22 cellular contexts compared by ENCODE assay signal in genomic region chr3:167813169-167814123, GRCh38.
A peak's percentile ranks its signal among the peaks of the same experiment; 100 is the strongest.
DNase-seq lines count a peak whose midpoint lies in the region; ATAC-seq and TF ChIP-seq lines count a peak whose summit lies in the region.
"Had no signal": no experiment of that assay in that cellular context is flagged by ENCODE, and none has a peak within 500 bp of the region (broad histone marks: within the 10 kb centered on the region; RNA-seq: fewer than 3 reads in every experiment).

No MANE protein-coding gene starts in this region.

- H3K4me1 ChIP-seq in muscle layer of duodenum (ENCODE audit: control insufficient read depth in 1 of 2, insufficient read depth in 2 of 2, low read length in 2 of 2): peaks cover 7 to 23% of the 10 kb centered on the region in 2 donors
- H3K4me1 ChIP-seq in thoracic aorta (ENCODE audit: control insufficient read depth in 1 of 2, low read depth in 2 of 2): peaks cover 26 to 55% of the 10 kb centered on the region in 2 donors
- no peaks in the 10 kb centered on the region for H3K4me1 ChIP-seq in neural progenitor cell

- no peaks in the 10 kb centered on the region for H3K36me3 Mint-ChIP-seq in neural progenitor cell
- H3K36me3 Mint-ChIP-seq in T-helper 17 cell (ENCODE audit: low read depth): no peaks in the 10 kb centered on the region
- H3K36me3 Mint-ChIP-seq: activated naive CD8-positive, alpha-beta T cell treated with anti-CD3 and anti-CD28 coated beads, Interleukin-2, amount 10 ng/mL, durations not matched to agents 7 days and 5 days had no signal

- peak; percentile 76 for DNase-seq in NCI-H82 (lab: John Stamatoyannopoulos, UW)
- DNase-seq in NCI-H82 treated with DMSO at 0.1 percent for 48 hours (lab: John Stamatoyannopoulos, UW; ENCODE audit: unreplicated experiment): no peak
- no peak for DNase-seq in dorsolateral prefrontal cortex
- no peak for DNase-seq in thoracic aorta (ENCODE audit: low spot score)
- DNase-seq in neural progenitor cell (ENCODE audit: low spot score): no peak
- no peak for DNase-seq in ureter (ENCODE audit: low spot score)
- DNase-seq in T-helper 17 cell: no peak
- DNase-seq: 8988T; activated CD4-positive, alpha-beta T cell treated with anti-CD3 and anti-CD28 coated beads, Interleukin-2, amount 50 U/mL, for 4 hours; activated naive CD8-positive, alpha-beta T cell treated with anti-CD3 and anti-CD28 coated beads, Interleukin-2, amount 10 ng/mL, durations not matched to agents 7 days and 5 days; activated T-cell treated with anti-CD3 and anti-CD28 coated beads, Interleukin-2, amount 50 U/mL, for 4 hours; CD4-positive, alpha-beta T cell; DND-41; glutamatergic neuron; islet precursor cell; Kasumi-1; NCI-H1436 treated with DMSO at 0.1 percent for 48 hours; SHP77 treated with DMSO at 0.1 percent for 48 hours; stimulated activated CD4-positive, alpha-beta T cell treated with anti-CD3 and anti-CD28 coated beads, Interleukin-15, amount 100 ng/mL, for 24 hours; T1000 had no signal

- no peak overlapping the region for H3K4me3 Mint-ChIP-seq in neural progenitor cell
- no peak overlapping the region for H3K4me3 Mint-ChIP-seq in T-helper 17 cell
- H3K4me3 Mint-ChIP-seq: activated naive CD8-positive, alpha-beta T cell treated with anti-CD3 and anti-CD28 coated beads, Interleukin-2, amount 10 ng/mL, durations not matched to agents 7 days and 5 days; activated T-cell treated with anti-CD3 and anti-CD28 coated beads, Interleukin-2, amount 50 U/mL, for 4 hours; CD4-positive, alpha-beta T cell; GM23338 had no signal

- no peaks in the 10 kb centered on the region for H3F3A ChIP-seq in neural progenitor cell (ENCODE audit: low read depth)

- no peak overlapping the region for H2AFZ ChIP-seq in neural progenitor cell (replicated peaks)
- H2AFZ ChIP-seq: GM23338 had no signal

- H3K27ac ChIP-seq in dorsolateral prefrontal cortex (peak overlapping the region in 55 of 59 donors; percentile 16 to 85 (median 76)), muscle layer of duodenum (ENCODE audit: low read length) (peak overlapping the region; percentile 11), thoracic aorta (peak overlapping the region; percentile 71 to 74), neural progenitor cell (no peak overlapping the region)

- no peaks in the 10 kb centered on the region for H3K27me3 ChIP-seq in dorsolateral prefrontal cortex
- H3K27me3 ChIP-seq in muscle layer of duodenum (ENCODE audit: low read depth, low read length): no peaks in the 10 kb centered on the region
- no peaks in the 10 kb centered on the region for H3K27me3 ChIP-seq in thoracic aorta (replicated peaks; ENCODE audit: insufficient read depth)
- no peaks in the 10 kb centered on the region for H3K27me3 ChIP-seq in neural progenitor cell

- H3K9me3 Mint-ChIP-seq in neural progenitor cell: no peaks in the 10 kb centered on the region
- H3K9me3 Mint-ChIP-seq: activated naive CD8-positive, alpha-beta T cell treated with anti-CD3 and anti-CD28 coated beads, Interleukin-2, amount 10 ng/mL, durations not matched to agents 7 days and 5 days; activated T-cell treated with anti-CD3 and anti-CD28 coated beads, Interleukin-2, amount 50 U/mL, for 4 hours; CD4-positive, alpha-beta T cell; GM23338 had no signal

- peak overlapping the region in 1 of 59 donors; percentile 20 for H3K4me3 ChIP-seq in dorsolateral prefrontal cortex
- no peak overlapping the region for H3K4me3 ChIP-seq in muscle layer of duodenum (ENCODE audit: low read depth in 1 of 2, low read length in 2 of 2)
- H3K4me3 ChIP-seq in thoracic aorta: no peak overlapping the region
- no peak overlapping the region for H3K4me3 ChIP-seq in neural progenitor cell
- H3K4me3 ChIP-seq: GM23338 had no signal

- H3K27me3 Mint-ChIP-seq in neural progenitor cell (ENCODE audit: insufficient read depth, low read depth) (no peaks in the 10 kb centered on the region), T-helper 17 cell (no peaks in the 10 kb centered on the region)
- H3K27me3 Mint-ChIP-seq: activated naive CD8-positive, alpha-beta T cell treated with anti-CD3 and anti-CD28 coated beads, Interleukin-2, amount 10 ng/mL, durations not matched to agents 7 days and 5 days; CD4-positive, alpha-beta T cell had no signal

- no peak overlapping the region for H3K4me2 ChIP-seq in neural progenitor cell
- H3K4me2 ChIP-seq: GM23338 had no signal

- H3K9me3 ChIP-seq in muscle layer of duodenum (ENCODE audit: control insufficient read depth in 1 of 2, low read length in 2 of 2) (no peaks in the 10 kb centered on the region), thoracic aorta (no peaks in the 10 kb centered on the region), neural progenitor cell (ENCODE audit: low read depth) (no peaks in the 10 kb centered on the region), T-helper 17 cell (ENCODE audit: control insufficient read depth, low read length, poor library complexity, severe bottlenecking) (no peaks in the 10 kb centered on the region)

- H3K9ac ChIP-seq in neural progenitor cell: no peak overlapping the region

- H3K79me2 ChIP-seq in neural progenitor cell (ENCODE audit: low read depth): no peaks in the 10 kb centered on the region

- H3K36me3 ChIP-seq in muscle layer of duodenum (ENCODE audit: control insufficient read depth in 1 of 2, insufficient read depth in 2 of 2, low read length in 2 of 2) (no peaks in the 10 kb centered on the region), thoracic aorta (no peaks in the 10 kb centered on the region), neural progenitor cell (no peaks in the 10 kb centered on the region)

- H4K20me1 ChIP-seq in neural progenitor cell (ENCODE audit: low read depth): no peaks in the 10 kb centered on the region

- H3K4me1 Mint-ChIP-seq in neural progenitor cell (no peaks in the 10 kb centered on the region), T-helper 17 cell (no peaks in the 10 kb centered on the region)
- H3K4me1 Mint-ChIP-seq: activated naive CD8-positive, alpha-beta T cell treated with anti-CD3 and anti-CD28 coated beads, Interleukin-2, amount 10 ng/mL, durations not matched to agents 7 days and 5 days; GM23338 had no signal

- H3K27ac Mint-ChIP-seq in neural progenitor cell (no peak overlapping the region), T-helper 17 cell (no peak overlapping the region)
- H3K27ac Mint-ChIP-seq: activated naive CD8-positive, alpha-beta T cell treated with anti-CD3 and anti-CD28 coated beads, Interleukin-2, amount 10 ng/mL, durations not matched to agents 7 days and 5 days; CD4-positive, alpha-beta T cell; GM23338 had no signal

- ATAC-seq in thoracic aorta (ENCODE audit: insufficient number of reproducible peaks, low FRiP score, low read depth) (no peak), T-helper 17 cell (no peak)
- ATAC-seq: activated T-cell treated with anti-CD3 and anti-CD28 coated beads, Interleukin-2, amount 50 U/mL, for 4 hours; GM23338 had no signal

- intact Hi-C loops in dorsolateral prefrontal cortex (cut with DNase I): loop anchor here (2.0 to 10.0 kb wide), 3 partner anchors 61 to 79 kb away; partner anchors contain the start of genes PDCD10 (in 1 of the 2) and SERPINI1 (in 1 of the 2)

- TF ChIP-seq CTCF in dorsolateral prefrontal cortex (IDR thresholded peaks at IDR 0.05 in 54 of 56, conservative IDR thresholded peaks at IDR 0.05 in 2 of 56; ENCODE audit: low read depth in 1 of 56, partially characterized antibody in 56 of 56): no peak
- no peak for TF ChIP-seq CTCF in thoracic aorta (IDR thresholded peaks at IDR 0.05)
- no peak for TF ChIP-seq CTCF in neural progenitor cell (IDR thresholded peaks at IDR 0.05)
